8 cellular contexts compared by ENCODE assay signal in genomic region chr4:119212964-119213606, GRCh38. TPM values are rescaled to one million over a fixed set of nuclear protein-coding genes. Genes with fewer than 3 reads are reported as not detected.
DNase-seq lines count a peak whose midpoint lies in the region; ATAC-seq and TF ChIP-seq lines count a peak whose summit lies in the region.

No MANE protein-coding gene starts in this region.

- CTCF ChIA-PET in AG04450 (lab: Charles Lee): interaction anchor here (0.7 to 4.4 kb wide), 12 partner anchors 9 to 245 kb away, joined by 3 to 31 read pairs (median 3); no protein-coding TSS in a partner anchor
- CTCF ChIA-PET in activated CD4-positive, alpha-beta T cell treated with anti-CD3 and anti-CD28 coated beads for 36 hours (lab: Charles Lee): interaction anchor here (0.6 to 1.8 kb wide), 8 partner anchors 10 to 230 kb away, joined by 3 to 7 read pairs (median 4); no protein-coding TSS in a partner anchor

- H3K9me3 ChIP-seq in AG04450 (ENCODE audit: control insufficient read depth, insufficient read depth, low read length): no peaks in the 10 kb centered on the region

- H3K27me3 ChIP-seq in AG04450 (ENCODE audit: control insufficient read depth, insufficient read depth, low read length): no peaks in the 10 kb centered on the region

- no peaks in the 10 kb centered on the region for H3K27me3 Mint-ChIP-seq in activated CD4-positive, alpha-beta T cell treated with anti-CD3 and anti-CD28 coated beads for 36 hours

- H3K27ac Mint-ChIP-seq in activated CD4-positive, alpha-beta T cell treated with anti-CD3 and anti-CD28 coated beads for 36 hours: peak overlapping the region; percentile 91

- peaks cover 10% of the 10 kb centered on the region for H3K36me3 Mint-ChIP-seq in activated CD4-positive, alpha-beta T cell treated with anti-CD3 and anti-CD28 coated beads for 36 hours (ENCODE audit: low read depth)

- peak; percentile 42; the same call in 1 of the 2 replicates for TF ChIP-seq CTCF in AG04450 (IDR thresholded peaks at IDR 0.05; ENCODE audit: low read depth, low read length)

- peak overlapping the region; percentile 86 for H3K4me3 Mint-ChIP-seq in activated CD4-positive, alpha-beta T cell treated with anti-CD3 and anti-CD28 coated beads for 36 hours

- intact Hi-C loops in activated CD4-positive, alpha-beta T cell treated with anti-CD3 and anti-CD28 coated beads for 36 hours (cut with DNase I, micrococcal nuclease): loop anchor here (1.0 to 10.0 kb wide), 10 partner anchors 25 to 934 kb away; partner anchors contain the start of genes METTL14 (in 1 of the 2) and SEC24D (in 1 of the 2)

- peak overlapping the region; percentile 79 for H3K27ac ChIP-seq in AG04450 (ENCODE audit: low read depth, low read length)

- POLR2A ChIA-PET in AG04450 (lab: Yijun Ruan, JAX): interaction anchor here (0.8 to 2.7 kb wide), 6 partner anchors 87 to 224 kb away, joined by 3 to 14 read pairs (median 6); a partner anchor contains a TSS
- POLR2A ChIA-PET in activated CD4-positive, alpha-beta T cell treated with anti-CD3 and anti-CD28 coated beads for 36 hours (lab: Charles Lee): interaction anchor here (0.7 to 2.4 kb wide), 6 partner anchors 14 to 385 kb away, joined by 3 to 15 read pairs (median 4); a partner anchor contains a TSS

- peaks cover 39% of the 10 kb centered on the region for H3K4me1 Mint-ChIP-seq in activated CD4-positive, alpha-beta T cell treated with anti-CD3 and anti-CD28 coated beads for 36 hours

- peak overlapping the region; percentile 81 for H3K4me3 ChIP-seq in AG04450 (ENCODE audit: low read depth, low read length)

- DNase-seq in AG04450 (ENCODE audit: low read depth, low spot score) (peak; percentile 75), NCI-H446 treated with DMSO at 0.1 percent for 48 hours (lab: John Stamatoyannopoulos, UW) (peak; percentile 24), dermis blood vessel endothelial cell (peak; percentile 96), left lobe of liver (ENCODE audit: low spot score) (peak; percentile 85)
- peak; percentile 80 for DNase-seq in activated CD4-positive, alpha-beta T cell treated with anti-CD3 and anti-CD28 coated beads for 36 hours
- peak; percentile 43 to 47 for DNase-seq in stimulated activated CD4-positive, alpha-beta T cell treated with anti-CD3 and anti-CD28 coated beads, Interleukin-2, amount 100 ng/mL, for 48 hours

- ATAC-seq in GM18873 (IDR thresholded peaks at IDR 0.05; ENCODE audit: low FRiP score, unreplicated experiment) (peak; percentile 44), HG03135 (IDR thresholded peaks at IDR 0.05; ENCODE audit: unreplicated experiment) (peak; percentile 48), left lobe of liver (peak; percentile 78)
- ATAC-seq in activated CD4-positive, alpha-beta T cell treated with anti-CD3 and anti-CD28 coated beads for 36 hours: peak; percentile 47

- no peaks in the 10 kb centered on the region for H3K9me3 Mint-ChIP-seq in activated CD4-positive, alpha-beta T cell treated with anti-CD3 and anti-CD28 coated beads for 36 hours (ENCODE audit: low read depth)

RNA-seq across cellular contexts. Expression of gene USP53, which starts 0.6 kb away (rescaled TPM):
- polyA plus RNA-seq in AG04450 (2011; rRNA removed): 15.6 and 19.0 TPM in 2 replicates
- polyA minus RNA-seq in AG04450 (2011; rRNA and poly(A)+ RNA removed): 14.8 and 19.2 TPM in 2 replicates
- total RNA-seq in activated CD4-positive, alpha-beta T cell treated with anti-CD3 and anti-CD28 coated beads for 36 hours: 10 to 100 TPM; 11.4 to 14.0 TPM
- total RNA-seq in dermis blood vessel endothelial cell (23.8 and 39.2 TPM in 2 replicates), left lobe of liver (5.6 TPM)

Comparison
In these comparisons a context has a peak if more than half of its experiments do, and no peak if none do; other contexts are left out.
1. Peak in every context shown above with its lines: DNase-seq, ATAC-seq, H3K4me3 ChIP-seq and H3K27ac ChIP-seq.
2. DNase-seq: peak in every context shown above with its lines; median percentile 96 in dermis blood vessel endothelial cell; 85 in left lobe of liver; 80 in activated CD4-positive, alpha-beta T cell treated with anti-CD3 and anti-CD28 coated beads for 36 hours; 75 in AG04450; 45 in stimulated activated CD4-positive, alpha-beta T cell treated with anti-CD3 and anti-CD28 coated beads, Interleukin-2, amount 100 ng/mL, for 48 hours; 24 in NCI-H446 treated with DMSO at 0.1 percent for 48 hours.